ENCODE assay signal across 8 cellular contexts in genomic region chr3:40584625-40585189, GRCh38. TPM values are rescaled to one million over a fixed set of nuclear protein-coding genes. Genes with fewer than 3 reads are reported as not detected.
DNase-seq lines count a peak whose midpoint lies in the region; ATAC-seq and TF ChIP-seq lines count a peak whose summit lies in the region.

No MANE protein-coding gene starts in this region.

- TF ChIP-seq CTCF in PC-3 (conservative IDR thresholded peaks at IDR 0.05; ENCODE audit: low read depth, low read length): peak; percentile 97
- peak; percentile 90 to 97 (median 93) for TF ChIP-seq CTCF in esophagus muscularis mucosa (IDR thresholded peaks at IDR 0.05)

- CTCF ChIA-PET in PC-3 (lab: Charles Lee): no interaction called here

- no peak overlapping the region for H3K4me3 ChIP-seq in PC-3 (ENCODE audit: low read length)
- H3K4me3 ChIP-seq in esophagus muscularis mucosa: peak overlapping the region in 1 of 4 donors; percentile 13

- H4K20me1 ChIP-seq in PC-3 (ENCODE audit: low read length): no peaks in the 10 kb centered on the region

- H3K36me3 Mint-ChIP-seq in activated T-cell treated with anti-CD3 and anti-CD28 coated beads, Interleukin-2, amount 50 U/mL, for 24 hours (ENCODE audit: low read depth): no peaks in the 10 kb centered on the region

- no peak overlapping the region for H3K4me2 ChIP-seq in PC-3 (ENCODE audit: low read length)

- no peaks in the 10 kb centered on the region for H3K4me1 ChIP-seq in PC-3 (ENCODE audit: insufficient read depth, low read length)
- peaks cover 11 to 26% (median 15%) of the 10 kb centered on the region in 4 donors for H3K4me1 ChIP-seq in esophagus muscularis mucosa

- no peak overlapping the region for H3K27ac Mint-ChIP-seq in activated T-cell treated with anti-CD3 and anti-CD28 coated beads, Interleukin-2, amount 50 U/mL, for 24 hours

- no peaks in the 10 kb centered on the region for H3K9me2 ChIP-seq in PC-3 (replicated peaks; ENCODE audit: low read length)

- no peaks in the 10 kb centered on the region for H3F3A ChIP-seq in PC-3 (ENCODE audit: low read length, unreplicated experiment)

- 25% methylated on average over 11 of the region's 15 CpGs for WGBS in esophagus muscularis mucosa

- H3K27ac ChIP-seq in PC-3 (ENCODE audit: low read length) (no peak overlapping the region), esophagus muscularis mucosa (replicated peaks in 1 of 4) (no peak overlapping the region)

- no peaks in the 10 kb centered on the region for H3K4me1 Mint-ChIP-seq in activated T-cell treated with anti-CD3 and anti-CD28 coated beads, Interleukin-2, amount 50 U/mL, for 24 hours (ENCODE audit: low read depth)

- H3K27me3 Mint-ChIP-seq in activated T-cell treated with anti-CD3 and anti-CD28 coated beads, Interleukin-2, amount 50 U/mL, for 24 hours: peaks cover 5% of the 10 kb centered on the region

- no peak overlapping the region for H2AFZ ChIP-seq in PC-3 (ENCODE audit: low read length)

- H3K9me3 ChIP-seq in PC-3 (ENCODE audit: low read length) (no peaks in the 10 kb centered on the region), esophagus muscularis mucosa (no peaks in the 10 kb centered on the region)

- H3K36me3 ChIP-seq in PC-3 (ENCODE audit: low read depth, low read length) (no peaks in the 10 kb centered on the region), esophagus muscularis mucosa (no peaks in the 10 kb centered on the region)

- no peak overlapping the region for H3K4me3 Mint-ChIP-seq in activated T-cell treated with anti-CD3 and anti-CD28 coated beads, Interleukin-2, amount 50 U/mL, for 24 hours

- DNase-seq in NCI-H345 (lab: John Stamatoyannopoulos, UW) (peak; percentile 59), NCI-H345 treated with DMSO at 0.1 percent for 48 hours (lab: John Stamatoyannopoulos, UW; ENCODE audit: unreplicated experiment) (no peak), PC-3 (peak; percentile 82), esophagus muscularis mucosa (ENCODE audit: extremely low spot score) (peak; percentile 94), myocyte (ENCODE audit: low read depth) (peak; percentile 83)
- peak; percentile 84 for DNase-seq in activated T-cell treated with anti-CD3 and anti-CD28 coated beads, Interleukin-2, amount 50 U/mL, for 24 hours
- peak; percentile 88 for DNase-seq in stimulated activated CD8-positive, alpha-beta memory T cell treated with anti-CD3 and anti-CD28 coated beads, Interleukin-4, amount 100 ng/mL, for 48 hours

- H3K9me3 Mint-ChIP-seq in activated T-cell treated with anti-CD3 and anti-CD28 coated beads, Interleukin-2, amount 50 U/mL, for 24 hours: no peaks in the 10 kb centered on the region

- intact Hi-C loops in PC-3 (cut with micrococcal nuclease): loop anchor here (1.0 to 5.0 kb wide), 2 partner anchors 618 to 1133 kb away; no protein-coding TSS in a partner anchor
- intact Hi-C loops in esophagus muscularis mucosa (cut with DNase I): loop anchor here (2.0 to 10.0 kb wide), 5 partner anchors 257 to 1296 kb away; no protein-coding TSS in a partner anchor

- H3K27me3 ChIP-seq in PC-3 (ENCODE audit: low read length) (peaks cover 2% of the 10 kb centered on the region), esophagus muscularis mucosa (no peaks in the 10 kb centered on the region)

- no peak overlapping the region for H3K9ac ChIP-seq in PC-3 (ENCODE audit: low read length)

- BruUV-seq in PC-3 (replicated peaks; lab: Mats Ljungman, UMichigan): no TSS peak

- ATAC-seq in HG03442 (IDR thresholded peaks at IDR 0.05; ENCODE audit: unreplicated experiment) (peak; percentile 71), PC-3 (peak; percentile 88)

- TF ChIP-seq EP300 in esophagus muscularis mucosa (IDR thresholded peaks at IDR 0.05): no peak

- TF ChIP-seq POLR2A in esophagus muscularis mucosa (IDR thresholded peaks at IDR 0.05; ENCODE audit: low read depth): no peak

- POLR2A ChIA-PET in PC-3 (lab: Charles Lee; ENCODE audit: unreplicated experiment): no interaction called here

- H3K79me2 ChIP-seq in PC-3 (ENCODE audit: low read length): no peaks in the 10 kb centered on the region

RNA-seq across cellular contexts. Expression of gene ZNF621, which starts 59.9 kb away (rescaled TPM):
- 17.0 and 21.9 TPM in 2 replicates for total RNA-seq in PC-3 (2014; rRNA removed)
- 10 to 100 TPM; 12.9 to 22.8 (median 16.8) TPM for total RNA-seq in esophagus muscularis mucosa
- total RNA-seq in myocyte: 8.7 and 10.0 TPM in 2 replicates
- polyA plus RNA-seq in myocyte (2012): 12.4 TPM
